In genomic region chr1:53860967-53861411, GRCh38 we compare ENCODE assay signal across 8 cellular contexts. TPM values are rescaled to one million over a fixed set of nuclear protein-coding genes. Genes with fewer than 3 reads are reported as not detected.
DNase-seq lines count a peak whose midpoint lies in the region; ATAC-seq and TF ChIP-seq lines count a peak whose summit lies in the region.

No MANE protein-coding gene starts in this region.

- H3K4me1 ChIP-seq in mammary epithelial cell (ENCODE audit: insufficient read depth, low read length), result no peaks in the 10 kb centered on the region

- CTCF ChIA-PET in mammary epithelial cell (lab: Charles Lee; ENCODE audit: low non-redundant PET), result interaction anchor here (0.5 to 1.0 kb wide), 5 partner anchors 8 to 220 kb away, joined by 3 to 9 read pairs (median 3); no protein-coding TSS in a partner anchor

- H3K4me3 ChIP-seq in AG09309 (ENCODE audit: control insufficient read depth, low read depth, low read length), result no peak overlapping the region
- no peak overlapping the region for H3K4me3 ChIP-seq in mammary epithelial cell (replicated peaks in 1 of 3; ENCODE audit: insufficient read depth in 1 of 3, low read depth in 2 of 3, low read length in 3 of 3)

- no peak for ATAC-seq in HG03045 (IDR thresholded peaks at IDR 0.05; ENCODE audit: unreplicated experiment)

- no peak overlapping the region for H3K4me2 ChIP-seq in mammary epithelial cell (ENCODE audit: insufficient read depth, low read depth, low read length)

- no peak overlapping the region for H3K27ac ChIP-seq in mammary epithelial cell (ENCODE audit: insufficient read depth, low read depth, low read length)

- dilution Hi-C loops in mammary epithelial cell (cut with HindIII; ENCODE audit: low sequenced_read_pairs), result no loop called here

- no peaks in the 10 kb centered on the region for H3K9me3 ChIP-seq in mammary epithelial cell (replicated peaks; ENCODE audit: insufficient read depth, low read length)

- H3K36me3 ChIP-seq in mammary epithelial cell (ENCODE audit: insufficient read depth, low read length), result peaks cover under 1% of the 10 kb centered on the region

- H3K27me3 ChIP-seq in mammary epithelial cell (ENCODE audit: insufficient read depth, low read length), result no peaks in the 10 kb centered on the region

- H4K20me1 ChIP-seq in mammary epithelial cell (ENCODE audit: insufficient read depth, low read length), result no peaks in the 10 kb centered on the region

- no peak overlapping the region for H2AFZ ChIP-seq in mammary epithelial cell (ENCODE audit: low read depth, low read length)

- BruUV-seq in mammary epithelial cell (replicated peaks; lab: Mats Ljungman, UMichigan), result no TSS peak

- TF ChIP-seq CTCF in AG09309 (IDR thresholded peaks at IDR 0.05; ENCODE audit: control insufficient read depth, insufficient read depth, low read depth, low read length, missing control alignments), result peak; percentile 89
- peak; percentile 86 for TF ChIP-seq CTCF in GM13977 (IDR thresholded peaks at IDR 0.05; ENCODE audit: extremely low read depth, insufficient read depth, missing control alignments)
- TF ChIP-seq CTCF in mammary epithelial cell (conservative IDR thresholded peaks at IDR 0.05 in 1 of 2, IDR thresholded peaks at IDR 0.05 in 1 of 2; ENCODE audit: extremely low read depth in 1 of 2, insufficient read depth in 1 of 2, low read depth in 1 of 2, low read length in 2 of 2), result peak; percentile 72 to 85

- no peak overlapping the region for H3K9ac ChIP-seq in mammary epithelial cell (ENCODE audit: insufficient read depth, low read length)

- in situ Hi-C loops in GM13977 (cut with MboI; ENCODE audit: low pct_unique_long_range_greater_than_20kb, low sequenced_read_pairs, unreplicated experiment) (no loop called here), mammary epithelial cell (cut with MboI; ENCODE audit: low sequenced_read_pairs in 2 of 2) (loop anchor here in 1 of 2 donors (25.0 kb wide), 1 partner anchor 951 kb away; the partner anchor contains the start of gene TTC22)

- DNase-seq in AG09309 (ENCODE audit: low read depth) (peak; percentile 18), GM13977 (ENCODE audit: low spot score) (peak; percentile 62), NCI-H1436 treated with DMSO at 0.1 percent for 48 hours (lab: John Stamatoyannopoulos, UW) (peak; percentile 6), T-helper 22 cell (ENCODE audit: low read depth) (peak; percentile 6), mammary epithelial cell (peak; percentile 30), kidney glomerular epithelial cell (lab: John Stamatoyannopoulos, UW) (peak; percentile 46)
- peak; percentile 8 for DNase-seq in stimulated activated CD8-positive, alpha-beta memory T cell treated with anti-CD3 and anti-CD28 coated beads, Interleukin-12 subunit alpha, Interleukin-12 subunit beta, amount 100 ng/mL, for 1 hour (ENCODE audit: low read depth)

- no peaks in the 10 kb centered on the region for H3K79me2 ChIP-seq in mammary epithelial cell (ENCODE audit: insufficient read depth, low read length)

- intact Hi-C loops in mammary epithelial cell (cut with micrococcal nuclease), result loop anchor here (1.0 to 5.0 kb wide), 5 partner anchors 88 to 949 kb away; no protein-coding TSS in a partner anchor

RNA-seq across cellular contexts. Expression of gene NDC1, which starts 22.9 kb away (rescaled TPM):
- 10 to 100 TPM; 18.2 to 23.3 TPM for total RNA-seq in mammary epithelial cell
- polyA plus RNA-seq in mammary epithelial cell, result 31.7 TPM
- 40.4 TPM for polyA minus RNA-seq in mammary epithelial cell

RNA-seq across cellular contexts. Expression of gene YIPF1, which starts 28.6 kb away (rescaled TPM):
- 10 to 100 TPM; 21.6 to 24.8 TPM for total RNA-seq in mammary epithelial cell
- polyA plus RNA-seq in mammary epithelial cell, result 24.8 TPM
- 56.8 TPM for polyA minus RNA-seq in mammary epithelial cell

RNA-seq across cellular contexts. Expression of gene DIO1, which starts 33.0 kb away (rescaled TPM):
- not detected for total RNA-seq in mammary epithelial cell
- not detected for polyA plus RNA-seq in mammary epithelial cell
- not detected for polyA minus RNA-seq in mammary epithelial cell

Comparison
In these comparisons a context has a peak if more than half of its experiments do, and no peak if none do; other contexts are left out.
1. DNase-seq: peak in every context shown above with its lines; median percentile 62 in GM13977; 46 in kidney glomerular epithelial cell; 30 in mammary epithelial cell; 18 in AG09309; 8 in stimulated activated CD8-positive, alpha-beta memory T cell treated with anti-CD3 and anti-CD28 coated beads, Interleukin-12 subunit alpha, Interleukin-12 subunit beta, amount 100 ng/mL, for 1 hour; 6 in NCI-H1436 treated with DMSO at 0.1 percent for 48 hours; 6 in T-helper 22 cell.